Comparison of ENCODE assay signal across 8 cellular contexts in the genomic region with DNA sequence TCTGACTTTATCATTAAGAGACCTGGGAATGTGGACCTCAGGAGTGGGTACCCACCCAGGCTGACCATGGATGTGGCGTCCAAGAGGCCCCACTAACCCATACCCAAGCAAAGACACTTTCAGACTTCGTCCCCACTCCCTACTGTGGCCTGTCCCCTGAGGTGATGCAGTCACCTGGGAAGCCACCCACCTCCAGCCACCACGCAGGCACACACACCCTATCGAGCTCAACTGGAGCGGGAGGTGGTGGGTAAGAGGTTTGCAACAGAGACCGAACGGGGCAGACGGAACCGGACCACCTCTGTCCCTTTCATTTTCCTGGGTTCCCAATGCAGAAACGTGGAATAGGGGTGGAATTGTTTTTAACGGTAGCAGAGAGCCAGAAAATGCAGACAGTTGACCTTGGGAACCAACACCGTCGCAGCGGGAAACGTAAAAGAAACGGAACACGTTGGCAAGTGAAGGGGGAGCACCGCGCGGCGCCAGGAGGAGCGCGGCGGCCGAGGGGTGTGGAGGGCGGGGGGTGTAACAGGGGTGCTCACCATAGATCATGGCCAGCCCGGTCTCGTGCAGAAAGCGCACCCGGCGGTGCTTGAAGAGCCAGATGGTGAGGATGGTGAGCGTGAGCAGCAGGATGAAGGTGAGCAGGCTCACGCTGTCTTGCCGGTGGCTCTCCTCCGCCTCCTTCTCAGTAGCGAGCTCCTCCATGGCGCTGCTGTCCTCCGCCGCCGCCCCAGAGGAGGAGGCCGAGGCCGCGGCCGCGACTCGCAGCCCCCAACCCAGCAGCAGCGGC. TPM values are rescaled to one million over a fixed set of nuclear protein-coding genes. Genes with fewer than 3 reads are reported as not detected.
DNase-seq lines count a peak whose midpoint lies in the region; ATAC-seq and TF ChIP-seq lines count a peak whose summit lies in the region.

No MANE protein-coding gene starts in this region.

- peak overlapping the region; percentile 94 for H3K4me3 Mint-ChIP-seq in stimulated activated naive CD8-positive, alpha-beta T cell treated with anti-CD3 and anti-CD28 coated beads, Interleukin-15, Interleukin-2, amounts not matched to agents 100 ng/mL and 50 ng/mL, for 24 hours

- H3K27me3 Mint-ChIP-seq in stimulated activated naive CD8-positive, alpha-beta T cell treated with anti-CD3 and anti-CD28 coated beads, Interleukin-15, Interleukin-2, amounts not matched to agents 100 ng/mL and 50 ng/mL, for 24 hours, result peaks cover 4% of the 10 kb centered on the region

- ATAC-seq in HG03064 (IDR thresholded peaks at IDR 0.05; ENCODE audit: low read depth, unreplicated experiment) (peak; percentile 18), SK-N-SH treated with all-trans-retinoic acid at 6 μM for 48 hours (peak; percentile 45), lung (ENCODE audit: insufficient read depth, low FRiP score) (no peak)

- no peak overlapping the region for H3K27ac ChIP-seq in lung (ENCODE audit: low read depth in 1 of 2, low read length in 1 of 2)

- H3K4me1 ChIP-seq in lung (ENCODE audit: control insufficient read depth in 2 of 2, insufficient read depth in 2 of 2, low read length in 2 of 2), result no peaks in the 10 kb centered on the region

- 9 to 45% methylated on average over 25 to 47 of the region's 47 CpGs for WGBS in lung, 2 donors

- H3K36me3 Mint-ChIP-seq in stimulated activated naive CD8-positive, alpha-beta T cell treated with anti-CD3 and anti-CD28 coated beads, Interleukin-15, Interleukin-2, amounts not matched to agents 100 ng/mL and 50 ng/mL, for 24 hours (ENCODE audit: low read depth), result no peaks in the 10 kb centered on the region

- peak overlapping the region; percentile 87 for H3K27ac Mint-ChIP-seq in stimulated activated naive CD8-positive, alpha-beta T cell treated with anti-CD3 and anti-CD28 coated beads, Interleukin-15, Interleukin-2, amounts not matched to agents 100 ng/mL and 50 ng/mL, for 24 hours

- H3K27me3 ChIP-seq in lung (ENCODE audit: control insufficient read depth, insufficient read depth), result no peaks in the 10 kb centered on the region

- peaks cover 0 to 9% of the 10 kb centered on the region in 2 donors for H3K9me3 ChIP-seq in lung (ENCODE audit: control insufficient read depth in 2 of 2, insufficient read depth in 1 of 2, low read length in 1 of 2)

- H3K9me3 Mint-ChIP-seq in stimulated activated naive CD8-positive, alpha-beta T cell treated with anti-CD3 and anti-CD28 coated beads, Interleukin-15, Interleukin-2, amounts not matched to agents 100 ng/mL and 50 ng/mL, for 24 hours, result no peaks in the 10 kb centered on the region

- H3K4me1 Mint-ChIP-seq in stimulated activated naive CD8-positive, alpha-beta T cell treated with anti-CD3 and anti-CD28 coated beads, Interleukin-15, Interleukin-2, amounts not matched to agents 100 ng/mL and 50 ng/mL, for 24 hours (ENCODE audit: low read depth), result peaks cover 30% of the 10 kb centered on the region

- no peak for TF ChIP-seq CTCF in cardiac fibroblast (IDR thresholded peaks at IDR 0.05; ENCODE audit: low read depth, low read length)
- TF ChIP-seq CTCF in lung (IDR thresholded peaks at IDR 0.05; ENCODE audit: control extremely low read depth, extremely low read depth), result no peak

- DNase-seq in NCI-H524 (lab: John Stamatoyannopoulos, UW), result peak; percentile 63 to 70
- no peak for DNase-seq in NCI-H524 treated with DMSO at 0.1 percent for 48 hours (lab: John Stamatoyannopoulos, UW)
- DNase-seq in cardiac fibroblast (ENCODE audit: low read depth in 2 of 2), result no peak
- no peak for DNase-seq in lung (ENCODE audit: low spot score)
- no peak for DNase-seq in GF-D8 (lab: John Stamatoyannopoulos, UW)

- H3K4me3 ChIP-seq in cardiac fibroblast (replicated peaks in 1 of 2; ENCODE audit: low read depth in 2 of 2, low read length in 2 of 2) (peak overlapping the region; percentile 53 to 66), lung (peak overlapping the region; percentile 32)

- H3K36me3 ChIP-seq in lung (ENCODE audit: control insufficient read depth in 2 of 2, insufficient read depth in 2 of 2, low read length in 2 of 2), result no peaks in the 10 kb centered on the region

TF ChIP-seq in SK-N-SH treated with all-trans-retinoic acid at 6 μM for 48 hours, 23 proteins besides CTCF, POLR2A, EP300 and RAD21:
- no peak for TF ChIP-seq TCF4 (CRISPR knock-in tag; IDR thresholded peaks at IDR 0.05; ENCODE audit: borderline replicate concordance)
- no peak for TF ChIP-seq ISL1 (CRISPR knock-in tag; IDR thresholded peaks at IDR 0.05)
- TF ChIP-seq ZNF70 (CRISPR knock-in tag; IDR thresholded peaks at IDR 0.05), result no peak
- TF ChIP-seq BACH2 (CRISPR knock-in tag; IDR thresholded peaks at IDR 0.05; ENCODE audit: borderline replicate concordance), result no peak
- TF ChIP-seq ZC3H10 (CRISPR knock-in tag; IDR thresholded peaks at IDR 0.05), result no peak
- no peak for TF ChIP-seq GLIS3 (CRISPR knock-in tag; IDR thresholded peaks at IDR 0.05)

RNA-seq across cellular contexts. Expression of gene SLC9A7, which starts 0.6 kb away (rescaled TPM):
- 1 to 10 TPM; 5.4 to 6.9 TPM for total RNA-seq in lung
- polyA plus RNA-seq in lung, result 1 to 10 TPM; 1.2 to 1.8 TPM

Comparison
In these comparisons a context has a peak if more than half of its experiments do, and no peak if none do; other contexts are left out.
1. DNase-seq: peak in NCI-H524 (2 of 2); none in NCI-H524 treated with DMSO at 0.1 percent for 48 hours (single experiment), cardiac fibroblast (0 of 2), lung (single experiment) and GF-D8 (single experiment).